In genomic region chr22:17201285-17201945, GRCh38 we compare ENCODE assay signal across 1 cellular context.
TF ChIP-seq lines count a peak whose summit lies in the region.

No MANE protein-coding gene starts in this region.

TF ChIP-seq in GM23338, 12 proteins besides CTCF, POLR2A, EP300 and RAD21:
- no peak for TF ChIP-seq ZNF462 (CRISPR knock-in tag; IDR thresholded peaks at IDR 0.05)
